In genomic region chr10:125761961-125762360, GRCh38 we compare ENCODE assay signal across 29 cellular contexts. TPM values are rescaled to one million over a fixed set of nuclear protein-coding genes. Genes with fewer than 3 reads are reported as not detected.
"Had no signal": no experiment of that assay in that cellular context is flagged by ENCODE, and none has a peak within 500 bp of the region (broad histone marks: within the 10 kb centered on the region; RNA-seq: fewer than 3 reads in every experiment).

No MANE protein-coding gene starts in this region.

- H3K36me3 ChIP-seq: uterus had no signal

- H3K9me3 Mint-ChIP-seq: activated CD4-positive, alpha-beta T cell treated with anti-CD3 and anti-CD28 coated beads, Interleukin-2, amount 10 ng/mL, durations not matched to agents 7 days and 5 days; activated CD8-positive, alpha-beta T cell treated with anti-CD3 and anti-CD28 coated beads for 36 hours; natural killer cell; T-helper 2 cell treated with Interferon-gamma antibody and Interleukin-4, amounts not matched to agents 5 μg/mL and 100 μg/mL, for 36 hours had no signal

- H3K9me3 ChIP-seq: adrenal gland, ascending aorta, gastrocnemius medialis, right lobe of liver, stomach, suprapubic skin, transverse colon, uterus had no signal

- H3K27me3 ChIP-seq: adrenal gland, ascending aorta, gastrocnemius medialis, right lobe of liver, stomach, suprapubic skin, transverse colon, uterus had no signal

- H2AFZ ChIP-seq: parathyroid adenoma had no signal

- H3K4me3 Mint-ChIP-seq: activated CD4-positive, alpha-beta T cell treated with anti-CD3 and anti-CD28 coated beads, Interleukin-2, amount 10 ng/mL, durations not matched to agents 7 days and 5 days; activated CD8-positive, alpha-beta memory T cell treated with anti-CD3 and anti-CD28 coated beads, Interleukin-2, amount 10 ng/mL, durations not matched to agents 7 days and 5 days; activated CD8-positive, alpha-beta T cell treated with anti-CD3 and anti-CD28 coated beads for 36 hours; natural killer cell; T-helper 2 cell treated with Interferon-gamma antibody and Interleukin-4, amounts not matched to agents 5 μg/mL and 100 μg/mL, for 36 hours had no signal

- H3K4me3 ChIP-seq: adrenal gland, ascending aorta, gastrocnemius medialis, right lobe of liver, skin epidermis, stomach, suprapubic skin, transverse colon, uterus had no signal

- H3K27ac Mint-ChIP-seq: activated CD4-positive, alpha-beta T cell treated with anti-CD3 and anti-CD28 coated beads, Interleukin-2, amount 10 ng/mL, durations not matched to agents 7 days and 5 days; activated CD8-positive, alpha-beta memory T cell treated with anti-CD3 and anti-CD28 coated beads, Interleukin-2, amount 10 ng/mL, durations not matched to agents 7 days and 5 days; activated CD8-positive, alpha-beta T cell treated with anti-CD3 and anti-CD28 coated beads for 36 hours; natural killer cell; T-helper 2 cell treated with Interferon-gamma antibody and Interleukin-4, amounts not matched to agents 5 μg/mL and 100 μg/mL, for 36 hours had no signal

- DNase-seq: activated CD4-positive, alpha-beta T cell treated with anti-CD3 and anti-CD28 coated beads, Interleukin-2, amount 10 ng/mL, durations not matched to agents 7 days and 5 days; activated CD4-positive, CD25-positive, alpha-beta regulatory T cell treated with anti-CD3 and anti-CD28 coated beads, Interleukin-2, amount 50 U/mL, for 72 hours; activated CD8-positive, alpha-beta memory T cell treated with anti-CD3 and anti-CD28 coated beads, Interleukin-2, amount 10 ng/mL, durations not matched to agents 7 days and 5 days; activated CD8-positive, alpha-beta T cell treated with anti-CD3 and anti-CD28 coated beads for 36 hours; activated effector memory CD4-positive, alpha-beta T cell treated with anti-CD3 and anti-CD28 coated beads, Interleukin-2, amount 50 U/mL, for 16 hours; activated naive CD4-positive, alpha-beta T cell treated with anti-CD3 and anti-CD28 coated beads, Interleukin-2, amount 50 U/mL, for 16 hours; activated T-cell treated with anti-CD3 and anti-CD28 coated beads for 4 hours; adrenal gland; cortex of kidney; gastrocnemius medialis; head of caudate nucleus; hypothalamus; islet precursor cell; left cardiac atrium; midbrain; natural killer cell; right lobe of liver; stimulated activated CD4-positive, alpha-beta T cell treated with anti-CD3 and anti-CD28 coated beads, Interleukin-1b, Interleukin-23, amount 100 ng/mL, for 48 hours; stomach; transverse colon; uterus had no signal

- H3K4me1 ChIP-seq: adrenal gland, ascending aorta, gastrocnemius medialis, parathyroid adenoma, right lobe of liver, suprapubic skin, transverse colon, uterus had no signal

- H3K4me1 Mint-ChIP-seq: activated CD4-positive, alpha-beta T cell treated with anti-CD3 and anti-CD28 coated beads, Interleukin-2, amount 10 ng/mL, durations not matched to agents 7 days and 5 days; activated CD8-positive, alpha-beta memory T cell treated with anti-CD3 and anti-CD28 coated beads, Interleukin-2, amount 10 ng/mL, durations not matched to agents 7 days and 5 days had no signal

- H3K9ac ChIP-seq: parathyroid adenoma had no signal

- H3K27ac ChIP-seq: adrenal gland, ascending aorta, gastrocnemius medialis, parathyroid adenoma, right lobe of liver, skin epidermis, stomach, suprapubic skin, transverse colon, uterus, VCaP had no signal

- H3K27me3 Mint-ChIP-seq: activated CD4-positive, alpha-beta T cell treated with anti-CD3 and anti-CD28 coated beads, Interleukin-2, amount 10 ng/mL, durations not matched to agents 7 days and 5 days; activated CD8-positive, alpha-beta memory T cell treated with anti-CD3 and anti-CD28 coated beads, Interleukin-2, amount 10 ng/mL, durations not matched to agents 7 days and 5 days; activated CD8-positive, alpha-beta T cell treated with anti-CD3 and anti-CD28 coated beads for 36 hours had no signal

- ATAC-seq: activated CD8-positive, alpha-beta memory T cell treated with anti-CD3 and anti-CD28 coated beads, Interleukin-2, amount 10 ng/mL, durations not matched to agents 7 days and 5 days; activated CD8-positive, alpha-beta T cell treated with anti-CD3 and anti-CD28 coated beads for 36 hours; esophagus mucosa; gastrocnemius medialis; left cardiac atrium; natural killer cell had no signal

RNA-seq across cellular contexts. Expression of gene MMP21, which starts 13.7 kb away (rescaled TPM):
- total RNA-seq: activated CD8-positive, alpha-beta memory T cell treated with anti-CD3 and anti-CD28 coated beads, Interleukin-2, amount 10 ng/mL, durations not matched to agents 7 days and 5 days; activated CD8-positive, alpha-beta T cell treated with anti-CD3 and anti-CD28 coated beads for 36 hours; ascending aorta; bronchial epithelial cell; gastrocnemius medialis had no signal
- polyA plus RNA-seq: stomach had no signal
